ENCODE assay signal across 9 cellular contexts in genomic region chr10:97683556-97684357, GRCh38. TPM values are rescaled to one million over a fixed set of nuclear protein-coding genes. Genes with fewer than 3 reads are reported as not detected.
A peak's percentile ranks its signal among the peaks of the same experiment; 100 is the strongest.
DNase-seq lines count a peak whose midpoint lies in the region; ATAC-seq and TF ChIP-seq lines count a peak whose summit lies in the region.
"Had no signal": no experiment of that assay in that cellular context is flagged by ENCODE, and none has a peak within 500 bp of the region (broad histone marks: within the 10 kb centered on the region; RNA-seq: fewer than 3 reads in every experiment).

No MANE protein-coding gene starts in this region.

- intact Hi-C loops in right lobe of liver (cut with DNase I) = no loop called here

- no peaks in the 10 kb centered on the region for H3K27me3 ChIP-seq in brain microvascular endothelial cell (replicated peaks)
- H3K27me3 ChIP-seq in right lobe of liver = no peaks in the 10 kb centered on the region

- in situ Hi-C loops in KBM-7 (cut with MboI; ENCODE audit: low pct_unique_long_range_greater_than_20kb, low sequenced_read_pairs) = no loop called here
- in situ Hi-C loops in brain microvascular endothelial cell (cut with HindIII; ENCODE audit: low pct_ligation_motif_present, low sequenced_read_pairs) = no loop called here

- H3K4me3 ChIP-seq in brain microvascular endothelial cell (ENCODE audit: low read depth, low read length) (peak overlapping the region; percentile 9), right lobe of liver (peak overlapping the region in 2 of 3 donors; percentile 78 to 80)

- no peaks in the 10 kb centered on the region for H3K36me3 ChIP-seq in brain microvascular endothelial cell (replicated peaks)
- H3K36me3 ChIP-seq in right lobe of liver = peaks cover 0 to 8% (median 4%) of the 10 kb centered on the region in 4 donors

- 11% methylated on average over 8 of the region's 9 CpGs for WGBS in right lobe of liver (ENCODE audit: insufficient coverage, low coverage, low lambda C conversion rate, missing lambda C conversion rate)

- H3K4me1 ChIP-seq in right lobe of liver = peaks cover 0 to 48% (median 24%) of the 10 kb centered on the region in 4 donors

- no peak for TF ChIP-seq POLR2A in right lobe of liver (IDR thresholded peaks at IDR 0.05)

- TF ChIP-seq CTCF in brain microvascular endothelial cell (IDR thresholded peaks at IDR 0.05; ENCODE audit: low read depth, low read length, missing control alignments) = peak; percentile 6
- peak in 1 of 4 donors; percentile 8 for TF ChIP-seq CTCF in right lobe of liver (IDR thresholded peaks at IDR 0.05)
- no peak for TF ChIP-seq CTCF in omental fat pad (IDR thresholded peaks at IDR 0.05)

- DNase-seq in A172 (ENCODE audit: low spot score) = peak; percentile 47
- DNase-seq in KBM-7 = peak; percentile 32
- no peak for DNase-seq in brain microvascular endothelial cell
- DNase-seq in right lobe of liver = peak in 1 of 3 donors; percentile 52
- DNase-seq in NCI-H526 (lab: John Stamatoyannopoulos, UW) = no peak
- DNase-seq in NCI-H526 treated with DMSO at 0.1 percent for 48 hours (lab: John Stamatoyannopoulos, UW) = no peak
- no peak for DNase-seq in NCI-H524 treated with DMSO at 0.1 percent for 48 hours (lab: John Stamatoyannopoulos, UW)
- DNase-seq in omental fat pad (ENCODE audit: low spot score) = no peak
- DNase-seq: DMS153 had no signal

- no peaks in the 10 kb centered on the region for H3K9me3 ChIP-seq in right lobe of liver

- H3K27ac ChIP-seq in brain microvascular endothelial cell (no peak overlapping the region), right lobe of liver (peak overlapping the region; percentile 85 to 98 (median 98))

- peak in 3 of 4 donors; percentile 2 to 15 (median 4) for ATAC-seq in right lobe of liver
- no peak for ATAC-seq in omental fat pad (ENCODE audit: low FRiP score)

RNA-seq across cellular contexts. Expression of gene AVPI1, which starts 3.3 kb away (rescaled TPM):
- 26.7 and 28.7 TPM in 2 replicates for total RNA-seq in A172 (2014; rRNA removed; shearing (Covaris generic))
- 10 to 100 TPM; 10.3 to 27.0 (median 20.2) TPM for total RNA-seq in right lobe of liver
- total RNA-seq in omental fat pad = 100 to 1,000 TPM in 2 of 4 donors, 10 to 100 TPM in 2; 17.7 to 195 (median 69.0) TPM

RNA-seq across cellular contexts. Expression of gene MARVELD1, which starts 29.8 kb away (rescaled TPM):
- 68.2 and 69.7 TPM in 2 replicates for total RNA-seq in A172 (2014; rRNA removed; shearing (Covaris generic))
- total RNA-seq in right lobe of liver (1 to 10 TPM; 1.5 to 3.1 (median 2.3) TPM), omental fat pad (10 to 100 TPM; 16.7 to 23.0 (median 21.3) TPM)

RNA-seq across cellular contexts. Expression of gene PI4K2A, which starts 43.3 kb away (rescaled TPM):
- total RNA-seq in A172 (2014; rRNA removed; shearing (Covaris generic)) = 31.7 and 32.1 TPM in 2 replicates
- total RNA-seq in right lobe of liver = 10 to 100 TPM in 3 of 6 experiments, 1 to 10 TPM in 3; 6.2 to 18.1 (median 11.4) TPM
- total RNA-seq in omental fat pad = 10 to 100 TPM; 11.7 to 33.9 (median 17.8) TPM

RNA-seq across cellular contexts. Expression of gene MORN4, which starts 50.5 kb away (rescaled TPM):
- total RNA-seq in A172 (2014; rRNA removed; shearing (Covaris generic)) = 6.2 and 10.0 TPM in 2 replicates
- total RNA-seq in right lobe of liver = 1 to 10 TPM in 4 of 6 experiments, under 1 TPM in 2; 0.69 to 3.9 (median 1.6) TPM
- 1 to 10 TPM in 3 of 4 donors, under 1 TPM in 1; 0.36 to 5.3 (median 2.5) TPM for total RNA-seq in omental fat pad

RNA-seq across cellular contexts. Expression of gene ZFYVE27, which starts 53.2 kb away (rescaled TPM):
- total RNA-seq in A172 (2014; rRNA removed; shearing (Covaris generic)) = 22.4 and 25.6 TPM in 2 replicates
- total RNA-seq in right lobe of liver (10 to 100 TPM in 5 of 6 experiments, 1 to 10 TPM in 1; 9.2 to 19.3 (median 12.6) TPM), omental fat pad (10 to 100 TPM; 17.9 to 27.1 (median 20.7) TPM)

Comparison
In these comparisons a context has a peak if more than half of its experiments do, and no peak if none do; other contexts are left out.
1. DNase-seq: peak in A172 (single experiment) and KBM-7 (single experiment); none in brain microvascular endothelial cell (single experiment), NCI-H526 (0 of 2), NCI-H526 treated with DMSO at 0.1 percent for 48 hours (single experiment), NCI-H524 treated with DMSO at 0.1 percent for 48 hours (single experiment) and omental fat pad (single experiment).
2. RNA of gene MARVELD1, which starts 29.8 kb away (total RNA-seq): 68.2 to 69.7 TPM in A172 and 16.7 to 23.0 TPM in omental fat pad; 1.5 to 3.1 TPM in right lobe of liver; every median in the first group is over 4 times any median in the second.